Comparison of ENCODE assay signal across 1 cellular context in the genomic region with DNA sequence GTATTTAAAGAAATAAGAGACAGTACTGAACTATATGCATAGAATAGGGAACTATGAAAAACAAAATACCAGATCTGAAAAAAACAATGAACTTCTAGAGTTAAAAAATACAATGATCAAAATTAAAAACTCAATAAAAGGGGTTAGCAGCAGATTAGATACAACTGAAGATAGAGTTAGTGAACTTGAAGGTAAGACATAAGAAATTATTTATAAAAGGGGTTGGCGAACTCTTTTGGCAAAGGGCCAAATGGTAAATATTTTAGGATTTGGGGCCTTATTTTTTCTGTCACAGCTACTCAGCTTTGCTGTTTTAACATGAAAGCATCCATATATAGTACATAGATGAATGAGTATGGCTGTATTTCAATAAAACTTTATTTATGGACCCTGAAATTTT.
TF ChIP-seq lines count a peak whose summit lies in the region.

No MANE protein-coding gene starts in this region.

TF ChIP-seq in K562, 482 proteins besides CTCF, POLR2A, EP300 and RAD21 (continued from another document and continues in another):
- TF ChIP-seq, protein P1, sequence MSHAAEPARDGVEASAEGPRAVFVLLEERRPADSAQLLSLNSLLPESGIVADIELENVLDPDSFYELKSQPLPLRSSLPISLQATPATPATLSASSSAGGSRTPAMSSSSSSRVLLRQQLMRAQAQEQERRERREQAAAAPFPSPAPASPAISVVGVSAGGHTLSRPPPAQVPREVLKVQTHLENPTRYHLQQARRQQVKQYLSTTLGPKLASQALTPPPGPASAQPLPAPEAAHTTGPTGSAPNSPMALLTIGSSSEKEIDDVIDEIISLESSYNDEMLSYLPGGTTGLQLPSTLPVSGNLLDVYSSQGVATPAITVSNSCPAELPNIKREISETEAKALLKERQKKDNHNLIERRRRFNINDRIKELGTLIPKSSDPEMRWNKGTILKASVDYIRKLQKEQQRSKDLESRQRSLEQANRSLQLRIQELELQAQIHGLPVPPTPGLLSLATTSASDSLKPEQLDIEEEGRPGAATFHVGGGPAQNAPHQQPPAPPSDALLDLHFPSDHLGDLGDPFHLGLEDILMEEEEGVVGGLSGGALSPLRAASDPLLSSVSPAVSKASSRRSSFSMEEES (CRISPR knock-in tag; IDR thresholded peaks at IDR 0.05) = no peak
- TF ChIP-seq, protein P2, sequence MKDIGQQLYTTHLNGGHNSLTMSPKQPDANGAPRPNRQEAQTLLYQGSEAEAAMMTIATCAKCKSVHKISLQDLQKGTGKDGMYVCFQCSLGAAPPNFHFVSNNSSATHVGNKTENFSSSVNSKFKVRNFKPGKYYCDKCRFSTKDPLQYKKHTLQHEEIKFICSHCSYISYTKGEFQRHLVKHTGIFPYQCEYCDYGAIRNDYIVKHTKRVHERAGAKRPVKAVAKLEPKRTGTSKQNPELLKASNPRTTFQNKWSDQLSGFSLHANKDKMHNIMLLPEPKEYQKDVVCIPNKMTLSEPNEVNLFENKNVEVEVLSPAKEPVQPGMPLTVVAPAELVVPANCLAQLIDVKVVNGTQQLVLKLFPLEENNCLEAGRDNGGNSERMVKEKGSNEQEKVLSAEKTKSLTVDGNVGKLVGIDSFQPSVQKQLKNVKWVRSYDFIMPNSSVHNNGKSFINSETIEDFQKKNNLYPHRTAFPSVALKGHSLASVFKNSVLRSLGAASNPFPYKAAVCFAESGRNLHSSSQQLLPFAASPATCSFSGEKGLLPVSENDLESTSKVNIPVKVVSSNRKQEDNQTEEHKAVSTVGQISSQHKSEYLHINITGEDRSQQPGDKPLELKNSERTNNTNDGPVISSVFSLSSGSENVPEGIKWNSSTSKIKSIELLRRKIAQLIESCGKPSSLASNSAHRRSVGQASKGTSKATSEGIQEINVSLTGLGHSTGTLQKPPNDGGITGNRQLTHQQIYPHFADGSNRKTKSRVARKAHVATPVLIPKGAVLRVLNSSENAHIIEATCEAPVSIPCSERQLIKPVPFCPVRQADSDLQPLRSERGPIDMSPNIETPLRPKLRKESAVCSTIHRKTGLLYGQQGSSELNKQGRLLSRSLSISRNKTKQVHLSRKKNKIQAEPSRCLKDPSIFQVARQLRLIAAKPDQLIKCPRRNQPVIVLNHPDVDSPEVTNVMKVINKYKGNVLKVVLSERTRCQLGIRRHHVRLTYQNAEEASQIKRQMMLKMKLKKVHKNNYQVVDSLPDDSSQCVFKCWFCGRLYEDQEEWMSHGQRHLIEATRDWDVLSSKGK (CRISPR knock-in tag; IDR thresholded peaks at IDR 0.05) = no peak
- TF ChIP-seq ZNF695 (CRISPR knock-in tag; IDR thresholded peaks at IDR 0.05) = no peak
- TF ChIP-seq CHD2 (IDR thresholded peaks at IDR 0.05; ENCODE audit: low read depth, low read length) = no peak
- TF ChIP-seq RBM25 (IDR thresholded peaks at IDR 0.05; ENCODE audit: low read depth, low read length, severe bottlenecking) = peak; percentile 80
- no peak for TF ChIP-seq ZNF644 (tag; IDR thresholded peaks at IDR 0.05; ENCODE audit: low read depth)
- TF ChIP-seq, protein P3, sequence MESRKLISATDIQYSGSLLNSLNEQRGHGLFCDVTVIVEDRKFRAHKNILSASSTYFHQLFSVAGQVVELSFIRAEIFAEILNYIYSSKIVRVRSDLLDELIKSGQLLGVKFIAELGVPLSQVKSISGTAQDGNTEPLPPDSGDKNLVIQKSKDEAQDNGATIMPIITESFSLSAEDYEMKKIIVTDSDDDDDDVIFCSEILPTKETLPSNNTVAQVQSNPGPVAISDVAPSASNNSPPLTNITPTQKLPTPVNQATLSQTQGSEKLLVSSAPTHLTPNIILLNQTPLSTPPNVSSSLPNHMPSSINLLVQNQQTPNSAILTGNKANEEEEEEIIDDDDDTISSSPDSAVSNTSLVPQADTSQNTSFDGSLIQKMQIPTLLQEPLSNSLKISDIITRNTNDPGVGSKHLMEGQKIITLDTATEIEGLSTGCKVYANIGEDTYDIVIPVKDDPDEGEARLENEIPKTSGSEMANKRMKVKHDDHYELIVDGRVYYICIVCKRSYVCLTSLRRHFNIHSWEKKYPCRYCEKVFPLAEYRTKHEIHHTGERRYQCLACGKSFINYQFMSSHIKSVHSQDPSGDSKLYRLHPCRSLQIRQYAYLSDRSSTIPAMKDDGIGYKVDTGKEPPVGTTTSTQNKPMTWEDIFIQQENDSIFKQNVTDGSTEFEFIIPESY (CRISPR knock-in tag; IDR thresholded peaks at IDR 0.05) = peak; percentile 37; the same call in 1 of the 2 replicates
- TF ChIP-seq HDAC6 (IDR thresholded peaks at IDR 0.05; ENCODE audit: low read depth, low read length) = no peak
- TF ChIP-seq DDX20 (tag; IDR thresholded peaks at IDR 0.05; ENCODE audit: low read depth) = no peak
- TF ChIP-seq ZNF175 (CRISPR knock-in tag; IDR thresholded peaks at IDR 0.05; ENCODE audit: low read depth) = no peak
- TF ChIP-seq ZNF445 (CRISPR knock-in tag; IDR thresholded peaks at IDR 0.05; ENCODE audit: low read depth) = peak; percentile 70; the same call in 1 of the 2 replicates
- TF ChIP-seq, protein P4, sequence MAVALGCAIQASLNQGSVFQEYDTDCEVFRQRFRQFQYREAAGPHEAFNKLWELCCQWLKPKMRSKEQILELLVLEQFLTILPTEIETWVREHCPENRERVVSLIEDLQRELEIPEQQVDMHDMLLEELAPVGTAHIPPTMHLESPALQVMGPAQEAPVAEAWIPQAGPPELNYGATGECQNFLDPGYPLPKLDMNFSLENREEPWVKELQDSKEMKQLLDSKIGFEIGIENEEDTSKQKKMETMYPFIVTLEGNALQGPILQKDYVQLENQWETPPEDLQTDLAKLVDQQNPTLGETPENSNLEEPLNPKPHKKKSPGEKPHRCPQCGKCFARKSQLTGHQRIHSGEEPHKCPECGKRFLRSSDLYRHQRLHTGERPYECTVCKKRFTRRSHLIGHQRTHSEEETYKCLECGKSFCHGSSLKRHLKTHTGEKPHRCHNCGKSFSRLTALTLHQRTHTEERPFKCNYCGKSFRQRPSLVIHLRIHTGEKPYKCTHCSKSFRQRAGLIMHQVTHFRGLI (CRISPR knock-in tag; IDR thresholded peaks at IDR 0.05) = no peak
- TF ChIP-seq, protein P5, sequence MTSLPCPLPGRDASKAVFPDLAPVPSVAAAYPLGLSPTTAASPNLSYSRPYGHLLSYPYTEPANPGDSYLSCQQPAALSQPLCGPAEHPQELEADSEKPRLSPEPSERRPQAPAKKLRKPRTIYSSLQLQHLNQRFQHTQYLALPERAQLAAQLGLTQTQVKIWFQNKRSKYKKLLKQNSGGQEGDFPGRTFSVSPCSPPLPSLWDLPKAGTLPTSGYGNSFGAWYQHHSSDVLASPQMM (CRISPR knock-in tag; IDR thresholded peaks at IDR 0.05) = no peak
- TF ChIP-seq, protein P6, sequence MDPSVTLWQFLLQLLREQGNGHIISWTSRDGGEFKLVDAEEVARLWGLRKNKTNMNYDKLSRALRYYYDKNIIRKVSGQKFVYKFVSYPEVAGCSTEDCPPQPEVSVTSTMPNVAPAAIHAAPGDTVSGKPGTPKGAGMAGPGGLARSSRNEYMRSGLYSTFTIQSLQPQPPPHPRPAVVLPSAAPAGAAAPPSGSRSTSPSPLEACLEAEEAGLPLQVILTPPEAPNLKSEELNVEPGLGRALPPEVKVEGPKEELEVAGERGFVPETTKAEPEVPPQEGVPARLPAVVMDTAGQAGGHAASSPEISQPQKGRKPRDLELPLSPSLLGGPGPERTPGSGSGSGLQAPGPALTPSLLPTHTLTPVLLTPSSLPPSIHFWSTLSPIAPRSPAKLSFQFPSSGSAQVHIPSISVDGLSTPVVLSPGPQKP (CRISPR knock-in tag; IDR thresholded peaks at IDR 0.05) = no peak
- TF ChIP-seq TRIM24 (IDR thresholded peaks at IDR 0.05) = peak; percentile 23 to 78; a peak in 3 of 4 replicates
- TF ChIP-seq SP2 (IDR thresholded peaks at IDR 0.05; ENCODE audit: extremely low read depth, low read depth, low read length, poor library complexity, severe bottlenecking) = no peak
- TF ChIP-seq HNRNPL (IDR thresholded peaks at IDR 0.05; ENCODE audit: low read depth, low read length) = no peak
- no peak for TF ChIP-seq SIN3A (IDR thresholded peaks at IDR 0.05; ENCODE audit: borderline replicate concordance in 2 of 2, control insufficient read depth in 1 of 2, low read depth in 2 of 2, low read length in 2 of 2)
- TF ChIP-seq NFIC (IDR thresholded peaks at IDR 0.05) = peak; percentile 99
- TF ChIP-seq E2F3 (CRISPR knock-in tag; IDR thresholded peaks at IDR 0.05) = no peak
- TF ChIP-seq TAF15 (IDR thresholded peaks at IDR 0.05; ENCODE audit: low read depth, low read length) = no peak
- TF ChIP-seq SMAD1 (IDR thresholded peaks at IDR 0.05; ENCODE audit: low read depth, low read length, partially characterized antibody) = no peak
- TF ChIP-seq, protein P7, sequence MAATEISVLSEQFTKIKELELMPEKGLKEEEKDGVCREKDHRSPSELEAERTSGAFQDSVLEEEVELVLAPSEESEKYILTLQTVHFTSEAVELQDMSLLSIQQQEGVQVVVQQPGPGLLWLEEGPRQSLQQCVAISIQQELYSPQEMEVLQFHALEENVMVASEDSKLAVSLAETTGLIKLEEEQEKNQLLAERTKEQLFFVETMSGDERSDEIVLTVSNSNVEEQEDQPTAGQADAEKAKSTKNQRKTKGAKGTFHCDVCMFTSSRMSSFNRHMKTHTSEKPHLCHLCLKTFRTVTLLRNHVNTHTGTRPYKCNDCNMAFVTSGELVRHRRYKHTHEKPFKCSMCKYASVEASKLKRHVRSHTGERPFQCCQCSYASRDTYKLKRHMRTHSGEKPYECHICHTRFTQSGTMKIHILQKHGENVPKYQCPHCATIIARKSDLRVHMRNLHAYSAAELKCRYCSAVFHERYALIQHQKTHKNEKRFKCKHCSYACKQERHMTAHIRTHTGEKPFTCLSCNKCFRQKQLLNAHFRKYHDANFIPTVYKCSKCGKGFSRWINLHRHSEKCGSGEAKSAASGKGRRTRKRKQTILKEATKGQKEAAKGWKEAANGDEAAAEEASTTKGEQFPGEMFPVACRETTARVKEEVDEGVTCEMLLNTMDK (IDR thresholded peaks at IDR 0.05; ENCODE audit: borderline replicate concordance, insufficient read depth, low read depth, low read length, poor library complexity, severe bottlenecking) = no peak
- TF ChIP-seq, protein P8, sequence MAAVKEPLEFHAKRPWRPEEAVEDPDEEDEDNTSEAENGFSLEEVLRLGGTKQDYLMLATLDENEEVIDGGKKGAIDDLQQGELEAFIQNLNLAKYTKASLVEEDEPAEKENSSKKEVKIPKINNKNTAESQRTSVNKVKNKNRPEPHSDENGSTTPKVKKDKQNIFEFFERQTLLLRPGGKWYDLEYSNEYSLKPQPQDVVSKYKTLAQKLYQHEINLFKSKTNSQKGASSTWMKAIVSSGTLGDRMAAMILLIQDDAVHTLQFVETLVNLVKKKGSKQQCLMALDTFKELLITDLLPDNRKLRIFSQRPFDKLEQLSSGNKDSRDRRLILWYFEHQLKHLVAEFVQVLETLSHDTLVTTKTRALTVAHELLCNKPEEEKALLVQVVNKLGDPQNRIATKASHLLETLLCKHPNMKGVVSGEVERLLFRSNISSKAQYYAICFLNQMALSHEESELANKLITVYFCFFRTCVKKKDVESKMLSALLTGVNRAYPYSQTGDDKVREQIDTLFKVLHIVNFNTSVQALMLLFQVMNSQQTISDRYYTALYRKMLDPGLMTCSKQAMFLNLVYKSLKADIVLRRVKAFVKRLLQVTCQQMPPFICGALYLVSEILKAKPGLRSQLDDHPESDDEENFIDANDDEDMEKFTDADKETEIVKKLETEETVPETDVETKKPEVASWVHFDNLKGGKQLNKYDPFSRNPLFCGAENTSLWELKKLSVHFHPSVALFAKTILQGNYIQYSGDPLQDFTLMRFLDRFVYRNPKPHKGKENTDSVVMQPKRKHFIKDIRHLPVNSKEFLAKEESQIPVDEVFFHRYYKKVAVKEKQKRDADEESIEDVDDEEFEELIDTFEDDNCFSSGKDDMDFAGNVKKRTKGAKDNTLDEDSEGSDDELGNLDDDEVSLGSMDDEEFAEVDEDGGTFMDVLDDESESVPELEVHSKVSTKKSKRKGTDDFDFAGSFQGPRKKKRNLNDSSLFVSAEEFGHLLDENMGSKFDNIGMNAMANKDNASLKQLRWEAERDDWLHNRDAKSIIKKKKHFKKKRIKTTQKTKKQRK (IDR thresholded peaks at IDR 0.05; ENCODE audit: borderline replicate concordance, low read depth, low read length) = no peak
- peak in 1 of 2 experiments; percentile 93; a peak in 2 of 3 replicates for TF ChIP-seq CBX3 (IDR thresholded peaks at IDR 0.05; ENCODE audit: borderline replicate concordance in 1 of 2, low read length in 2 of 2)
- TF ChIP-seq ILK (tag; IDR thresholded peaks at IDR 0.05; ENCODE audit: borderline replicate concordance, low read depth) = no peak
- TF ChIP-seq ZNF696 (CRISPR knock-in tag; conservative IDR thresholded peaks at IDR 0.05) = no peak
- peak; percentile 85 for TF ChIP-seq NFIX (CRISPR knock-in tag; IDR thresholded peaks at IDR 0.05; ENCODE audit: low read depth)
- TF ChIP-seq NFE2L1 (tag; IDR thresholded peaks at IDR 0.05; ENCODE audit: borderline replicate concordance, low read depth) = no peak
- TF ChIP-seq RBM22 (IDR thresholded peaks at IDR 0.05; ENCODE audit: low read depth, low read length, poor library complexity, severe bottlenecking) = no peak
- no peak for TF ChIP-seq KAT2B (IDR thresholded peaks at IDR 0.05; ENCODE audit: low read depth, low read length)
- peak; percentile 95 for TF ChIP-seq ZFP30 (CRISPR knock-in tag; IDR thresholded peaks at IDR 0.05; ENCODE audit: borderline replicate concordance)
- TF ChIP-seq RBBP5 (IDR thresholded peaks at IDR 0.05; ENCODE audit: borderline replicate concordance, insufficient read depth, low read length, poor library complexity, severe bottlenecking) = no peak
- TF ChIP-seq TRIM28 (IDR thresholded peaks at IDR 0.05) = peak; percentile 87; the same call in 1 of the 2 replicates
- no peak for TF ChIP-seq ZNF717 (CRISPR knock-in tag; IDR thresholded peaks at IDR 0.05)
- no peak for TF ChIP-seq ZNF830 (CRISPR knock-in tag; IDR thresholded peaks at IDR 0.05)
- TF ChIP-seq, protein P9, sequence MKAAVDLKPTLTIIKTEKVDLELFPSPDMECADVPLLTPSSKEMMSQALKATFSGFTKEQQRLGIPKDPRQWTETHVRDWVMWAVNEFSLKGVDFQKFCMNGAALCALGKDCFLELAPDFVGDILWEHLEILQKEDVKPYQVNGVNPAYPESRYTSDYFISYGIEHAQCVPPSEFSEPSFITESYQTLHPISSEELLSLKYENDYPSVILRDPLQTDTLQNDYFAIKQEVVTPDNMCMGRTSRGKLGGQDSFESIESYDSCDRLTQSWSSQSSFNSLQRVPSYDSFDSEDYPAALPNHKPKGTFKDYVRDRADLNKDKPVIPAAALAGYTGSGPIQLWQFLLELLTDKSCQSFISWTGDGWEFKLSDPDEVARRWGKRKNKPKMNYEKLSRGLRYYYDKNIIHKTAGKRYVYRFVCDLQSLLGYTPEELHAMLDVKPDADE (conservative IDR thresholded peaks at IDR 0.05; ENCODE audit: control insufficient read depth, low read depth, low read length) = no peak
- no peak for TF ChIP-seq ZNF232 (CRISPR knock-in tag; IDR thresholded peaks at IDR 0.05)
- TF ChIP-seq, protein P10, sequence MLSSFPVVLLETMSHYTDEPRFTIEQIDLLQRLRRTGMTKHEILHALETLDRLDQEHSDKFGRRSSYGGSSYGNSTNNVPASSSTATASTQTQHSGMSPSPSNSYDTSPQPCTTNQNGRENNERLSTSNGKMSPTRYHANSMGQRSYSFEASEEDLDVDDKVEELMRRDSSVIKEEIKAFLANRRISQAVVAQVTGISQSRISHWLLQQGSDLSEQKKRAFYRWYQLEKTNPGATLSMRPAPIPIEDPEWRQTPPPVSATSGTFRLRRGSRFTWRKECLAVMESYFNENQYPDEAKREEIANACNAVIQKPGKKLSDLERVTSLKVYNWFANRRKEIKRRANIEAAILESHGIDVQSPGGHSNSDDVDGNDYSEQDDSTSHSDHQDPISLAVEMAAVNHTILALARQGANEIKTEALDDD (IDR thresholded peaks at IDR 0.05) = no peak
- no peak for TF ChIP-seq KDM1A (IDR thresholded peaks at IDR 0.05)
- TF ChIP-seq BCOR (IDR thresholded peaks at IDR 0.05) = no peak
- no peak for TF ChIP-seq ZNF41 (CRISPR knock-in tag; conservative IDR thresholded peaks at IDR 0.05)
- no peak for TF ChIP-seq JUND (IDR thresholded peaks at IDR 0.05; ENCODE audit: borderline replicate concordance, low read depth, low read length)
- TF ChIP-seq JUND (tag; IDR thresholded peaks at IDR 0.05; ENCODE audit: borderline replicate concordance, low read depth, low read length) = no peak
